9 cellular contexts compared by ENCODE assay signal in genomic region chr10:109895095-109895818, GRCh38. TPM values are rescaled to one million over a fixed set of nuclear protein-coding genes. Genes with fewer than 3 reads are reported as not detected.
DNase-seq lines count a peak whose midpoint lies in the region; ATAC-seq and TF ChIP-seq lines count a peak whose summit lies in the region.
"Had no signal": no experiment of that assay in that cellular context is flagged by ENCODE, and none has a peak within 500 bp of the region (broad histone marks: within the 10 kb centered on the region; RNA-seq: fewer than 3 reads in every experiment).

No MANE protein-coding gene starts in this region.

- H3K27ac ChIP-seq in RWPE2 (ENCODE audit: poor library complexity, severe bottlenecking) (peak overlapping the region; percentile 59), esophagus squamous epithelium (peak overlapping the region; percentile 71 to 84 (median 76)), mucosa of rectum (ENCODE audit: low read depth in 2 of 2, low read length in 2 of 2) (peak overlapping the region; percentile 9 to 20), upper lobe of right lung (peak overlapping the region; percentile 21)

- TF ChIP-seq CTCF in RWPE2 (IDR thresholded peaks at IDR 0.05; ENCODE audit: poor library complexity, severe bottlenecking), result no peak
- no peak for TF ChIP-seq CTCF in esophagus squamous epithelium (IDR thresholded peaks at IDR 0.05)
- no peak for TF ChIP-seq CTCF in upper lobe of right lung (IDR thresholded peaks at IDR 0.05)

- H3K36me3 ChIP-seq in RWPE2 (ENCODE audit: low read depth) (peaks cover 28% of the 10 kb centered on the region), esophagus squamous epithelium (peaks cover 0 to 23% (median 0%) of the 10 kb centered on the region in 3 donors), mucosa of rectum (ENCODE audit: control insufficient read depth in 2 of 2, insufficient read depth in 2 of 2, low read length in 2 of 2) (peaks cover 13 to 22% of the 10 kb centered on the region in 2 donors), upper lobe of right lung (peaks cover 17% of the 10 kb centered on the region)

- TF ChIP-seq POLR2A in esophagus squamous epithelium (IDR thresholded peaks at IDR 0.05), result no peak

- peak overlapping the region in 1 of 2 donors; percentile 28 for H3K9ac ChIP-seq in mucosa of rectum (ENCODE audit: low read depth in 1 of 2, low read length in 2 of 2)

- intact Hi-C loops in esophagus squamous epithelium (cut with DNase I) (loop anchor here (10.0 kb wide), 1 partner anchor 110 kb away; the partner anchor contains the start of gene ADD3), upper lobe of right lung (cut with DNase I) (no loop called here)

- no peaks in the 10 kb centered on the region for H3K27me3 ChIP-seq in RWPE2 (ENCODE audit: insufficient read depth, poor library complexity, severe bottlenecking)
- no peaks in the 10 kb centered on the region for H3K27me3 ChIP-seq in esophagus squamous epithelium
- no peaks in the 10 kb centered on the region for H3K27me3 ChIP-seq in mucosa of rectum (ENCODE audit: control insufficient read depth in 2 of 2, insufficient read depth in 2 of 2, low read length in 2 of 2)
- no peaks in the 10 kb centered on the region for H3K27me3 ChIP-seq in upper lobe of right lung

- no peak overlapping the region for H3K4me3 ChIP-seq in RWPE2 (ENCODE audit: severe bottlenecking)
- H3K4me3 ChIP-seq in esophagus squamous epithelium, result no peak overlapping the region
- H3K4me3 ChIP-seq in mucosa of rectum (ENCODE audit: low read length in 2 of 2), result no peak overlapping the region
- H3K4me3 ChIP-seq in upper lobe of right lung, result no peak overlapping the region

- WGBS in esophagus squamous epithelium, 2 donors, result 43 to 54% methylated on average over 4 to 5 of the region's 7 CpGs

- ATAC-seq in RWPE2 (ENCODE audit: low read depth) (peak; percentile 46), upper lobe of right lung (peak; percentile 51), GM19452 (IDR thresholded peaks at IDR 0.05; ENCODE audit: unreplicated experiment) (no peak)

- H3K9me3 ChIP-seq in RWPE2 (ENCODE audit: severe bottlenecking) (no peaks in the 10 kb centered on the region), esophagus squamous epithelium (no peaks in the 10 kb centered on the region), mucosa of rectum (ENCODE audit: control insufficient read depth in 2 of 2, low read length in 2 of 2) (no peaks in the 10 kb centered on the region), upper lobe of right lung (no peaks in the 10 kb centered on the region)

- DNase-seq in RWPE2 (ENCODE audit: low spot score), result no peak
- no peak for DNase-seq in esophagus squamous epithelium (lab: John Stamatoyannopoulos, UW)
- no peak for DNase-seq in upper lobe of right lung
- no peak for DNase-seq in HPDE6-E6E7 (ENCODE audit: extremely low spot score)
- no peak for DNase-seq in NCI-H2171 treated with DMSO at 0.1 percent for 48 hours (lab: John Stamatoyannopoulos, UW)
- DNase-seq: activated CD4-positive, alpha-beta T cell treated with anti-CD3 and anti-CD28 coated beads, Interleukin-2, amount 10 ng/mL, durations not matched to agents 24 days and 14 days; NCI-H2029 had no signal

- H3K4me1 ChIP-seq in RWPE2 (ENCODE audit: insufficient read depth, poor library complexity, severe bottlenecking) (peaks cover 14% of the 10 kb centered on the region), esophagus squamous epithelium (peaks cover 36 to 99% (median 72%) of the 10 kb centered on the region in 3 donors), mucosa of rectum (ENCODE audit: control insufficient read depth in 2 of 2, insufficient read depth in 2 of 2, low read length in 2 of 2) (peaks cover 13 to 19% of the 10 kb centered on the region in 2 donors), upper lobe of right lung (peaks cover 47% of the 10 kb centered on the region)

RNA-seq across cellular contexts. Expression of gene XPNPEP1, which starts 28.1 kb away (rescaled TPM):
- total RNA-seq in esophagus squamous epithelium (10 to 100 TPM; 39.0 to 79.3 (median 60.1) TPM), upper lobe of right lung (45.2 TPM)

Comparison
In these comparisons a context has a peak if more than half of its experiments do, and no peak if none do; other contexts are left out.
1. H3K27ac ChIP-seq: peak in every context shown above with its lines; median percentile 76 in esophagus squamous epithelium; 59 in RWPE2; 21 in upper lobe of right lung; 14 in mucosa of rectum.